Comparison of ENCODE assay signal across 9 cellular contexts in the genomic region with DNA sequence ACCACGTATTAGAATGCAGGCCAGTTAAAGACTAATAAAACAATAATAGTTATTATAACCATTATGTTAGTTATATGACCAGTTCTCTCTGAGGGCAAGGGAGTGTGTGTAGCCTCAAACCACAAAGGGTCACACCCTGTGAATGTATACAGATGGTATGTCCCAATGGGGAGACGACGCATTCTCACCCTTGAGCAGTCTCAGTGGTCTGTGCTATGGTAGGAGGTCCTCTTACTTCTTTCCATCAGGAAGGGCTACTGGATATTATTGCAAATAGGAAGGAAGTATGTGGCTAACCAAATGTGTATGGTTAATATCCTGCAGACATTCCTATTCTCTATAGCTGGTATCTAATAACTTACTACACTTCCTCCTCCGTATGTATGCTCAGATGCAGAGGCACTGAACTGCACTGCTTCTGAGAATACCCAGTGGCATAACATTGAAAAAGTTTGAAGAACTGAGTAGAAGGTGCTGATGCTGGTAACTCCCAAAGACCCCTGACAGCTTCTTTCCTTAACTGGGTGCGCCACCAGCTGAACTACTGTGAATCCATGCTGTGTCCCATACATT.
A peak's percentile ranks its signal among the peaks of the same experiment; 100 is the strongest.
DNase-seq lines count a peak whose midpoint lies in the region; ATAC-seq and TF ChIP-seq lines count a peak whose summit lies in the region.
"Had no signal": no experiment of that assay in that cellular context is flagged by ENCODE, and none has a peak within 500 bp of the region (broad histone marks: within the 10 kb centered on the region; RNA-seq: fewer than 3 reads in every experiment).

No MANE protein-coding gene starts in this region.

- no peak overlapping the region for H3K4me3 Mint-ChIP-seq in nephron progenitor cell
- H3K4me3 Mint-ChIP-seq in activated T-cell treated with anti-CD3 and anti-CD28 coated beads, Interleukin-2, amount 50 U/mL, for 24 hours = no peak overlapping the region

- no peak for TF ChIP-seq EP300 in stomach (IDR thresholded peaks at IDR 0.05)

- no peak for TF ChIP-seq POLR2A in stomach (IDR thresholded peaks at IDR 0.05)

- no peaks in the 10 kb centered on the region for H3K9me3 ChIP-seq in stomach

- H3K4me1 ChIP-seq in stomach = peaks cover 0 to 69% (median 26%) of the 10 kb centered on the region in 4 donors

- 81 to 90% (median 85%) methylated on average over 5 of the region's 5 CpGs for WGBS in stomach, 5 donors

- ATAC-seq in GM19397 (IDR thresholded peaks at IDR 0.05; ENCODE audit: unreplicated experiment) = peak; percentile 49
- peak; percentile 52 for ATAC-seq in HG02981 (IDR thresholded peaks at IDR 0.05; ENCODE audit: unreplicated experiment)
- ATAC-seq in sciatic nerve = no peak

- no peak overlapping the region for H3K4me3 ChIP-seq in stomach

- H3K27ac Mint-ChIP-seq in nephron progenitor cell = peak overlapping the region; percentile 87
- no peak overlapping the region for H3K27ac Mint-ChIP-seq in activated T-cell treated with anti-CD3 and anti-CD28 coated beads, Interleukin-2, amount 50 U/mL, for 24 hours

- no peaks in the 10 kb centered on the region for H3K27me3 ChIP-seq in stomach

- H3K36me3 Mint-ChIP-seq in nephron progenitor cell (ENCODE audit: low read depth) = peaks cover 72% of the 10 kb centered on the region
- H3K36me3 Mint-ChIP-seq in activated T-cell treated with anti-CD3 and anti-CD28 coated beads, Interleukin-2, amount 50 U/mL, for 24 hours (ENCODE audit: low read depth) = no peaks in the 10 kb centered on the region

- peaks cover 0 to 45% (median 18%) of the 10 kb centered on the region in 4 donors for H3K36me3 ChIP-seq in stomach

- in situ Hi-C loops in G401 (cut with HindIII; ENCODE audit: low sequenced_read_pairs) = no loop called here

- no peak overlapping the region for H3K27ac ChIP-seq in stomach
- H3K27ac ChIP-seq: VCaP had no signal

- TF ChIP-seq CTCF in nephron progenitor cell (IDR thresholded peaks at IDR 0.05) (no peak), stomach (IDR thresholded peaks at IDR 0.05) (no peak)

- intact Hi-C loops in stomach (cut with DNase I; ENCODE audit: low total_unique reads) = no loop called here
- intact Hi-C loops in sciatic nerve (cut with DNase I) = no loop called here

- peaks cover 42% of the 10 kb centered on the region for H3K4me1 Mint-ChIP-seq in nephron progenitor cell
- H3K4me1 Mint-ChIP-seq in activated T-cell treated with anti-CD3 and anti-CD28 coated beads, Interleukin-2, amount 50 U/mL, for 24 hours (ENCODE audit: low read depth) = no peaks in the 10 kb centered on the region

- H3K27me3 Mint-ChIP-seq in nephron progenitor cell (ENCODE audit: low read depth, poor library complexity) = no peaks in the 10 kb centered on the region
- H3K27me3 Mint-ChIP-seq in activated T-cell treated with anti-CD3 and anti-CD28 coated beads, Interleukin-2, amount 50 U/mL, for 24 hours = no peaks in the 10 kb centered on the region

- DNase-seq in UCSD-AML1 (lab: John Stamatoyannopoulos, UW; ENCODE audit: unreplicated experiment) (peak; percentile 21), nephron progenitor cell (no peak), stomach (no peak), sciatic nerve (ENCODE audit: low spot score) (no peak), G401 (ENCODE audit: low spot score) (no peak)
- DNase-seq in activated T-cell treated with anti-CD3 and anti-CD28 coated beads, Interleukin-2, amount 50 U/mL, for 24 hours = no peak

- no peaks in the 10 kb centered on the region for H3K9me3 Mint-ChIP-seq in nephron progenitor cell
- no peaks in the 10 kb centered on the region for H3K9me3 Mint-ChIP-seq in activated T-cell treated with anti-CD3 and anti-CD28 coated beads, Interleukin-2, amount 50 U/mL, for 24 hours
